ENCODE assay signal across 8 cellular contexts in genomic region chr5:140868721-140869554, GRCh38. TPM values are rescaled to one million over a fixed set of nuclear protein-coding genes. Genes with fewer than 3 reads are reported as not detected.
DNase-seq lines count a peak whose midpoint lies in the region; TF ChIP-seq lines count a peak whose summit lies in the region.

PCDHA11 (plus strand) TSS chr5:140868957; CDS start chr5:140869104, 147 bp downstream.

- H3K36me3 Mint-ChIP-seq in activated naive CD4-positive, alpha-beta T cell treated with anti-CD3 and anti-CD28 coated beads for 36 hours (ENCODE audit: low read depth) = peaks cover 4% of the 10 kb centered on the region

- H3K4me1 Mint-ChIP-seq in activated naive CD4-positive, alpha-beta T cell treated with anti-CD3 and anti-CD28 coated beads for 36 hours (ENCODE audit: low read depth) = no peaks in the 10 kb centered on the region

- TF ChIP-seq EP300 in esophagus muscularis mucosa (IDR thresholded peaks at IDR 0.05) = no peak

- 13 to 14% methylated on average over 41 of the region's 41 CpGs for WGBS in GM23248 (ENCODE audit: low coverage in 1 of 2, low lambda C conversion rate in 2 of 2, missing lambda C conversion rate in 2 of 2), 2 experiments
- WGBS in esophagus muscularis mucosa = 18% methylated on average over 25 of the region's 41 CpGs

- no peaks in the 10 kb centered on the region for H3K9me2 ChIP-seq in GM23248 (ENCODE audit: insufficient read depth)

- H3K9ac ChIP-seq in GM23248 = no peak within 1 kb of the TSS

- in situ Hi-C loops in GM23248 (cut with MboI) = no loop called here

- intact Hi-C loops in esophagus muscularis mucosa (cut with DNase I) = no loop called here
- intact Hi-C loops in activated naive CD4-positive, alpha-beta T cell treated with anti-CD3 and anti-CD28 coated beads for 36 hours (cut with micrococcal nuclease) = loop anchor here (1.0 kb wide), 1 partner anchor 172 kb away; no protein-coding TSS in a partner anchor

- H3K4me1 ChIP-seq in GM23248 (ENCODE audit: insufficient read depth) (no peaks in the 10 kb centered on the region), esophagus muscularis mucosa (no peaks in the 10 kb centered on the region)

- H3K4me3 Mint-ChIP-seq in activated naive CD4-positive, alpha-beta T cell treated with anti-CD3 and anti-CD28 coated beads for 36 hours = no peak within 1 kb of the TSS

- no peaks in the 10 kb centered on the region for H4K20me1 ChIP-seq in GM23248 (ENCODE audit: insufficient read depth)

- DNase-seq in GM23248 (peak; percentile 2), NCI-H748 (lab: John Stamatoyannopoulos, UW; ENCODE audit: unreplicated experiment) (peak; percentile 92), esophagus muscularis mucosa (ENCODE audit: extremely low spot score) (no peak), pons (ENCODE audit: low spot score) (peak; percentile 45), foreskin melanocyte (no peak), SKM-1 treated with dmso at 0.1 percent for 144 hours (lab: John Stamatoyannopoulos, UW; ENCODE audit: unreplicated experiment) (no peak)
- DNase-seq in activated naive CD4-positive, alpha-beta T cell treated with anti-CD3 and anti-CD28 coated beads for 36 hours = no peak
- DNase-seq in stimulated activated CD8-positive, alpha-beta memory T cell treated with anti-CD3 and anti-CD28 coated beads, Interleukin-4, amount 100 ng/mL, for 48 hours = no peak

- no peaks in the 10 kb centered on the region for H3K79me2 ChIP-seq in GM23248 (ENCODE audit: insufficient read depth)

- H3F3A ChIP-seq in GM23248 (ENCODE audit: insufficient read depth) = no peaks in the 10 kb centered on the region

- H3K4me3 ChIP-seq in GM23248 (no peak within 1 kb of the TSS), esophagus muscularis mucosa (peak within 1 kb of the TSS in 3 of 4 donors; percentile 28 to 32 (median 32))

- H3K36me3 ChIP-seq in GM23248 (ENCODE audit: low read depth) (no peaks in the 10 kb centered on the region), esophagus muscularis mucosa (no peaks in the 10 kb centered on the region)

- CTCF ChIA-PET in activated naive CD4-positive, alpha-beta T cell treated with anti-CD3 and anti-CD28 coated beads for 36 hours (lab: Charles Lee) = no interaction called here

- no peak within 1 kb of the TSS for H3K4me2 ChIP-seq in GM23248 (ENCODE audit: unreplicated experiment)

- peak; percentile 13 to 31 (median 21) for TF ChIP-seq CTCF in esophagus muscularis mucosa (IDR thresholded peaks at IDR 0.05)

- no peak for TF ChIP-seq POLR2A in esophagus muscularis mucosa (IDR thresholded peaks at IDR 0.05; ENCODE audit: low read depth)

- H3K27ac ChIP-seq in GM23248 (no peak within 1 kb of the TSS), esophagus muscularis mucosa (replicated peaks in 1 of 4) (no peak within 1 kb of the TSS)

- no peaks in the 10 kb centered on the region for H3K9me3 ChIP-seq in GM23248 (ENCODE audit: low read depth)
- H3K9me3 ChIP-seq in esophagus muscularis mucosa = peaks cover 0 to 45% (median 17%) of the 10 kb centered on the region in 4 donors

- H3K27me3 Mint-ChIP-seq in activated naive CD4-positive, alpha-beta T cell treated with anti-CD3 and anti-CD28 coated beads for 36 hours (ENCODE audit: low read depth) = peaks cover 32% of the 10 kb centered on the region

- no peak within 1 kb of the TSS for H3K27ac Mint-ChIP-seq in activated naive CD4-positive, alpha-beta T cell treated with anti-CD3 and anti-CD28 coated beads for 36 hours

- peaks cover 7% of the 10 kb centered on the region for H3K9me3 Mint-ChIP-seq in activated naive CD4-positive, alpha-beta T cell treated with anti-CD3 and anti-CD28 coated beads for 36 hours

- H2AFZ ChIP-seq in GM23248 = no peak within 1 kb of the TSS

- H3K27me3 ChIP-seq in GM23248 (replicated peaks; ENCODE audit: insufficient read depth) = no peaks in the 10 kb centered on the region
- peaks cover 0 to 47% (median 2%) of the 10 kb centered on the region in 4 donors for H3K27me3 ChIP-seq in esophagus muscularis mucosa

RNA-seq across cellular contexts. Expression of gene PCDHA11, which starts in this region (rescaled TPM):
- not detected in 2 replicates for total RNA-seq in GM23248 (2014; rRNA removed; shearing (Covaris generic))
- not detected in 2 replicates for polyA plus RNA-seq in GM23248 (2016; fragmentation: Nextera tagmentation; extraction: Ambion mirVana)
- total RNA-seq in esophagus muscularis mucosa = under 1 TPM; 0.17 to 0.69 (median 0.34) TPM
- total RNA-seq in activated naive CD4-positive, alpha-beta T cell treated with anti-CD3 and anti-CD28 coated beads for 36 hours = not detected

Comparison
In these comparisons a context has a peak if more than half of its experiments do, and no peak if none do; other contexts are left out.
1. Peak in DNase-seq in GM23248; RNA of the gene not detected or under 1 TPM.
2. DNase-seq: peak in NCI-H748 (single experiment) and pons (single experiment); none in esophagus muscularis mucosa (single experiment), foreskin melanocyte (single experiment), activated naive CD4-positive, alpha-beta T cell treated with anti-CD3 and anti-CD28 coated beads for 36 hours (single experiment), stimulated activated CD8-positive, alpha-beta memory T cell treated with anti-CD3 and anti-CD28 coated beads, Interleukin-4, amount 100 ng/mL, for 48 hours (single experiment) and SKM-1 treated with dmso at 0.1 percent for 144 hours (single experiment).